2 cellular contexts compared by ENCODE assay signal in the genomic region with DNA sequence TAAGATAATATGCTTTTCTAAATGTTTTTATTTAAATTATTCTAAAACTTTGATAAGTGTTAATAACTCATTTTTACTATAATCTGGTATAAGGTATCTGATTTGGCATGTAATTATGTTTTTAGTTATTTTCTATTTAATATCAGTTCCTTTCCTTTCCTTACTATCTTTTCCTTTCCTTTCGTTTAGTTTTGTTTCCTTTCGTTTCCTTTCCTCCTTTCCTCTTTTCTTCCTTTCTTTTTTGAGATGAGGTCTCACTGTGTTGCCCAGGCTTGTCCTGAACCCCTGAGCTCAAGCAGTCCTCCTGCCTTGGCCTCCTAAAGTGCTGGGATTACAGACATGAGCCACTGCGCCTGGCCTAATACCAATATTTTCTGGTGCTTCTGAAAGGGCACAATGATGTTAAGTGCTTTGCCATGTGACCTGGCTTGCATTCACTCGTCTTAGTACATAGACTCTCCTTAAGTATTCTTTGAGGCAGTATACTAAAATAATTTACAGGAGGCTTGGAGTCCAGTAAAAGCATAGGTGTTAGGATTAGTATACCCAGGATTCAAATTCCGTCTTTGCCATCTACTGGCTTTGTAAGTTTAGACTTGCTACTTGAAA.
TF ChIP-seq lines count a peak whose summit lies in the region.

No MANE protein-coding gene starts in this region.

TF ChIP-seq in HCT116, 20 proteins besides CTCF, POLR2A, EP300 and RAD21:
- no peak for TF ChIP-seq YY1 (IDR thresholded peaks at IDR 0.05; ENCODE audit: extremely low read depth, insufficient replicate concordance, low read depth, low read length)
- TF ChIP-seq SRF (IDR thresholded peaks at IDR 0.05; ENCODE audit: low read depth) = no peak
- TF ChIP-seq, protein P1, sequence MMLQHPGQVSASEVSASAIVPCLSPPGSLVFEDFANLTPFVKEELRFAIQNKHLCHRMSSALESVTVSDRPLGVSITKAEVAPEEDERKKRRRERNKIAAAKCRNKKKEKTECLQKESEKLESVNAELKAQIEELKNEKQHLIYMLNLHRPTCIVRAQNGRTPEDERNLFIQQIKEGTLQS (IDR thresholded peaks at IDR 0.05) = no peak
- no peak for TF ChIP-seq EZH2phosphoT487 (IDR thresholded peaks at IDR 0.05; ENCODE audit: borderline replicate concordance)
- TF ChIP-seq, protein P2, sequence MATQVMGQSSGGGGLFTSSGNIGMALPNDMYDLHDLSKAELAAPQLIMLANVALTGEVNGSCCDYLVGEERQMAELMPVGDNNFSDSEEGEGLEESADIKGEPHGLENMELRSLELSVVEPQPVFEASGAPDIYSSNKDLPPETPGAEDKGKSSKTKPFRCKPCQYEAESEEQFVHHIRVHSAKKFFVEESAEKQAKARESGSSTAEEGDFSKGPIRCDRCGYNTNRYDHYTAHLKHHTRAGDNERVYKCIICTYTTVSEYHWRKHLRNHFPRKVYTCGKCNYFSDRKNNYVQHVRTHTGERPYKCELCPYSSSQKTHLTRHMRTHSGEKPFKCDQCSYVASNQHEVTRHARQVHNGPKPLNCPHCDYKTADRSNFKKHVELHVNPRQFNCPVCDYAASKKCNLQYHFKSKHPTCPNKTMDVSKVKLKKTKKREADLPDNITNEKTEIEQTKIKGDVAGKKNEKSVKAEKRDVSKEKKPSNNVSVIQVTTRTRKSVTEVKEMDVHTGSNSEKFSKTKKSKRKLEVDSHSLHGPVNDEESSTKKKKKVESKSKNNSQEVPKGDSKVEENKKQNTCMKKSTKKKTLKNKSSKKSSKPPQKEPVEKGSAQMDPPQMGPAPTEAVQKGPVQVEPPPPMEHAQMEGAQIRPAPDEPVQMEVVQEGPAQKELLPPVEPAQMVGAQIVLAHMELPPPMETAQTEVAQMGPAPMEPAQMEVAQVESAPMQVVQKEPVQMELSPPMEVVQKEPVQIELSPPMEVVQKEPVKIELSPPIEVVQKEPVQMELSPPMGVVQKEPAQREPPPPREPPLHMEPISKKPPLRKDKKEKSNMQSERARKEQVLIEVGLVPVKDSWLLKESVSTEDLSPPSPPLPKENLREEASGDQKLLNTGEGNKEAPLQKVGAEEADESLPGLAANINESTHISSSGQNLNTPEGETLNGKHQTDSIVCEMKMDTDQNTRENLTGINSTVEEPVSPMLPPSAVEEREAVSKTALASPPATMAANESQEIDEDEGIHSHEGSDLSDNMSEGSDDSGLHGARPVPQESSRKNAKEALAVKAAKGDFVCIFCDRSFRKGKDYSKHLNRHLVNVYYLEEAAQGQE (IDR thresholded peaks at IDR 0.05; ENCODE audit: low read depth) = no peak
- TF ChIP-seq, protein P3, sequence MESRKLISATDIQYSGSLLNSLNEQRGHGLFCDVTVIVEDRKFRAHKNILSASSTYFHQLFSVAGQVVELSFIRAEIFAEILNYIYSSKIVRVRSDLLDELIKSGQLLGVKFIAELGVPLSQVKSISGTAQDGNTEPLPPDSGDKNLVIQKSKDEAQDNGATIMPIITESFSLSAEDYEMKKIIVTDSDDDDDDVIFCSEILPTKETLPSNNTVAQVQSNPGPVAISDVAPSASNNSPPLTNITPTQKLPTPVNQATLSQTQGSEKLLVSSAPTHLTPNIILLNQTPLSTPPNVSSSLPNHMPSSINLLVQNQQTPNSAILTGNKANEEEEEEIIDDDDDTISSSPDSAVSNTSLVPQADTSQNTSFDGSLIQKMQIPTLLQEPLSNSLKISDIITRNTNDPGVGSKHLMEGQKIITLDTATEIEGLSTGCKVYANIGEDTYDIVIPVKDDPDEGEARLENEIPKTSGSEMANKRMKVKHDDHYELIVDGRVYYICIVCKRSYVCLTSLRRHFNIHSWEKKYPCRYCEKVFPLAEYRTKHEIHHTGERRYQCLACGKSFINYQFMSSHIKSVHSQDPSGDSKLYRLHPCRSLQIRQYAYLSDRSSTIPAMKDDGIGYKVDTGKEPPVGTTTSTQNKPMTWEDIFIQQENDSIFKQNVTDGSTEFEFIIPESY (IDR thresholded peaks at IDR 0.05; ENCODE audit: extremely low read depth, insufficient replicate concordance, low read length) = no peak
- no peak for TF ChIP-seq EGR1 (IDR thresholded peaks at IDR 0.05; ENCODE audit: low read depth)
- TF ChIP-seq ZNF274 (IDR thresholded peaks at IDR 0.05; ENCODE audit: low read depth, low read length) = no peak
- no peak for TF ChIP-seq POLR2AphosphoS5 (IDR thresholded peaks at IDR 0.05; ENCODE audit: low read depth, low read length)
- no peak for TF ChIP-seq SP1 (IDR thresholded peaks at IDR 0.05; ENCODE audit: low read depth)
- no peak for TF ChIP-seq ELF1 (IDR thresholded peaks at IDR 0.05; ENCODE audit: borderline replicate concordance, low read depth)

TF ChIP-seq in K562, 482 proteins besides CTCF, POLR2A, EP300 and RAD21:
- TF ChIP-seq, protein P4, sequence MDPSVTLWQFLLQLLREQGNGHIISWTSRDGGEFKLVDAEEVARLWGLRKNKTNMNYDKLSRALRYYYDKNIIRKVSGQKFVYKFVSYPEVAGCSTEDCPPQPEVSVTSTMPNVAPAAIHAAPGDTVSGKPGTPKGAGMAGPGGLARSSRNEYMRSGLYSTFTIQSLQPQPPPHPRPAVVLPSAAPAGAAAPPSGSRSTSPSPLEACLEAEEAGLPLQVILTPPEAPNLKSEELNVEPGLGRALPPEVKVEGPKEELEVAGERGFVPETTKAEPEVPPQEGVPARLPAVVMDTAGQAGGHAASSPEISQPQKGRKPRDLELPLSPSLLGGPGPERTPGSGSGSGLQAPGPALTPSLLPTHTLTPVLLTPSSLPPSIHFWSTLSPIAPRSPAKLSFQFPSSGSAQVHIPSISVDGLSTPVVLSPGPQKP (CRISPR knock-in tag; IDR thresholded peaks at IDR 0.05) = no peak
- TF ChIP-seq, protein P5, sequence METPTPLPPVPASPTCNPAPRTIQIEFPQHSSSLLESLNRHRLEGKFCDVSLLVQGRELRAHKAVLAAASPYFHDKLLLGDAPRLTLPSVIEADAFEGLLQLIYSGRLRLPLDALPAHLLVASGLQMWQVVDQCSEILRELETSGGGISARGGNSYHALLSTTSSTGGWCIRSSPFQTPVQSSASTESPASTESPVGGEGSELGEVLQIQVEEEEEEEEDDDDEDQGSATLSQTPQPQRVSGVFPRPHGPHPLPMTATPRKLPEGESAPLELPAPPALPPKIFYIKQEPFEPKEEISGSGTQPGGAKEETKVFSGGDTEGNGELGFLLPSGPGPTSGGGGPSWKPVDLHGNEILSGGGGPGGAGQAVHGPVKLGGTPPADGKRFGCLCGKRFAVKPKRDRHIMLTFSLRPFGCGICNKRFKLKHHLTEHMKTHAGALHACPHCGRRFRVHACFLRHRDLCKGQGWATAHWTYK (CRISPR knock-in tag; IDR thresholded peaks at IDR 0.05) = no peak
- TF ChIP-seq ZNF232 (CRISPR knock-in tag; IDR thresholded peaks at IDR 0.05) (no peak), NR2C2 (CRISPR knock-in tag; IDR thresholded peaks at IDR 0.05) (no peak), NR2C2 (tag; IDR thresholded peaks at IDR 0.05) (no peak)
